8 cellular contexts compared by ENCODE assay signal in genomic region chr14:60164404-60164716, GRCh38. TPM values are rescaled to one million over a fixed set of nuclear protein-coding genes. Genes with fewer than 3 reads are reported as not detected.
DNase-seq lines count a peak whose midpoint lies in the region; ATAC-seq and TF ChIP-seq lines count a peak whose summit lies in the region.

No MANE protein-coding gene starts in this region.

- no peaks in the 10 kb centered on the region for H3K9me3 Mint-ChIP-seq in natural killer cell treated with Interleukin-12 subunit alpha and Interleukin-12 subunit beta and Interleukin-15 and Interleukin-18, amount 100 ng/mL, for 72 hours

- peak overlapping the region; percentile 98 to 99 for H3K27ac Mint-ChIP-seq in natural killer cell treated with Interleukin-12 subunit alpha and Interleukin-12 subunit beta and Interleukin-15 and Interleukin-18, amount 100 ng/mL, for 72 hours

- intact Hi-C loops in heart right ventricle (cut with DNase I) (loop anchor here in 3 of 10 donors (2.0 to 10.0 kb wide), 3 partner anchors 70 to 80 kb away; partner anchors contain the start of genes PCNX4 (in 3 of the 3) and PPM1A (in 1 of the 3)), Right ventricle myocardium inferior (cut with DNase I) (loop anchor here (2.0 to 5.0 kb wide), 2 partner anchors 74 to 672 kb away; partner anchors contain the start of gene PCNX4)

- peak overlapping the region; percentile 89 for H3K4me3 Mint-ChIP-seq in natural killer cell treated with Interleukin-12 subunit alpha and Interleukin-12 subunit beta and Interleukin-15 and Interleukin-18, amount 100 ng/mL, for 72 hours

- ATAC-seq in heart right ventricle (no peak), Right ventricle myocardium inferior (no peak)
- ATAC-seq in natural killer cell treated with Interleukin-12 subunit alpha and Interleukin-12 subunit beta and Interleukin-15 and Interleukin-18, amount 100 ng/mL, for 72 hours, result peak in 1 of 2 donors; percentile 2

- TF ChIP-seq CTCF in heart right ventricle (IDR thresholded peaks at IDR 0.05), result no peak

- no peaks in the 10 kb centered on the region for H3K27me3 ChIP-seq in heart right ventricle

- no peaks in the 10 kb centered on the region for H3K9me3 ChIP-seq in heart right ventricle

- DNase-seq in heart right ventricle, result no peak
- DNase-seq in Right ventricle myocardium inferior (ENCODE audit: missing footprints), result no peak
- DNase-seq in HuH-7.5 (ENCODE audit: low spot score), result peak; percentile 34
- DNase-seq in natural killer cell treated with Interleukin-12 subunit alpha and Interleukin-12 subunit beta and Interleukin-15 and Interleukin-18, amount 100 ng/mL, for 72 hours (ENCODE audit: low spot score), result no peak
- DNase-seq in HPDE6-E6E7 (ENCODE audit: extremely low spot score), result no peak
- no peak for DNase-seq in occipital lobe (lab: John Stamatoyannopoulos, UW)
- DNase-seq in HT-29 (ENCODE audit: low spot score), result no peak

- peak overlapping the region; percentile 79 to 96 (median 90) for H3K27ac ChIP-seq in heart right ventricle
- peak overlapping the region; percentile 86 for H3K27ac ChIP-seq in cingulate gyrus (ENCODE audit: low read depth, low read length)

- no peaks in the 10 kb centered on the region for H3K36me3 Mint-ChIP-seq in natural killer cell treated with Interleukin-12 subunit alpha and Interleukin-12 subunit beta and Interleukin-15 and Interleukin-18, amount 100 ng/mL, for 72 hours

- H3K27me3 Mint-ChIP-seq in natural killer cell treated with Interleukin-12 subunit alpha and Interleukin-12 subunit beta and Interleukin-15 and Interleukin-18, amount 100 ng/mL, for 72 hours, result no peaks in the 10 kb centered on the region

- peaks cover 0 to 6% (median 0%) of the 10 kb centered on the region in 9 donors for H3K36me3 ChIP-seq in heart right ventricle

- peaks cover 33 to 45% of the 10 kb centered on the region in 2 donors for H3K4me1 Mint-ChIP-seq in natural killer cell treated with Interleukin-12 subunit alpha and Interleukin-12 subunit beta and Interleukin-15 and Interleukin-18, amount 100 ng/mL, for 72 hours (ENCODE audit: low read depth in 2 of 2)

- 15 to 18% methylated on average over 5 of the region's 5 CpGs for WGBS in heart right ventricle, 2 donors

- H3K4me3 ChIP-seq in heart right ventricle, result peak overlapping the region; percentile 72 to 96 (median 82)

- H3K4me1 ChIP-seq in heart right ventricle, result peaks cover 0 to 52% (median 22%) of the 10 kb centered on the region in 9 donors

RNA-seq across cellular contexts. Expression of gene DHRS7, which starts 0.8 kb away (rescaled TPM):
- total RNA-seq in heart right ventricle (10 to 100 TPM; 24.5 to 55.5 (median 32.1) TPM), Right ventricle myocardium inferior (34.6 TPM), occipital lobe (47.4 TPM)
- 10 to 100 TPM; 38.1 to 73.9 TPM for polyA plus RNA-seq in heart right ventricle
- 100 to 1,000 TPM in 1 of 2 donors, 10 to 100 TPM in 1; 59.0 to 105 TPM for total RNA-seq in natural killer cell treated with Interleukin-12 subunit alpha and Interleukin-12 subunit beta and Interleukin-15 and Interleukin-18, amount 100 ng/mL, for 72 hours
- total RNA-seq in HT-29 (2014; rRNA removed; shearing (Covaris generic)), result 23.9 and 36.4 TPM in 2 replicates
